Comparison of ENCODE assay signal across 16 cellular contexts in genomic region chr1:205985330-205986005, GRCh38. TPM values are rescaled to one million over a fixed set of nuclear protein-coding genes. Genes with fewer than 3 reads are reported as not detected.
A peak's percentile ranks its signal among the peaks of the same experiment; 100 is the strongest.
DNase-seq lines count a peak whose midpoint lies in the region; ATAC-seq and TF ChIP-seq lines count a peak whose summit lies in the region.
"Had no signal": no experiment of that assay in that cellular context is flagged by ENCODE, and none has a peak within 500 bp of the region (broad histone marks: within the 10 kb centered on the region; RNA-seq: fewer than 3 reads in every experiment).

No MANE protein-coding gene starts in this region.

- DNase-seq in Calu3 (peak; percentile 28), RWPE1 (ENCODE audit: low spot score) (no peak), esophagus squamous epithelium (lab: John Stamatoyannopoulos, UW) (no peak), sigmoid colon (peak; percentile 46), AML-193 (lab: John Stamatoyannopoulos, UW) (no peak), foreskin keratinocyte (no peak), NCI-H345 treated with DMSO at 0.1 percent for 48 hours (lab: John Stamatoyannopoulos, UW; ENCODE audit: unreplicated experiment) (no peak)
- DNase-seq in stimulated activated CD4-positive, alpha-beta T cell treated with anti-CD3 and anti-CD28 coated beads, Interleukin-4, amount 100 ng/mL, for 24 hours, result no peak
- DNase-seq: DMS153, H9, NCI-H146, NCI-H2107, NCI-H774, SHP77 had no signal

- H3K27me3 Mint-ChIP-seq in Calu3 (ENCODE audit: unreplicated experiment), result no peaks in the 10 kb centered on the region

- ATAC-seq in foreskin keratinocyte, result no peak

- WGBS in esophagus squamous epithelium, 2 donors, result 52 to 58% methylated on average over 5 to 9 of the region's 9 CpGs
- WGBS in sigmoid colon, 2 donors, result 77 to 85% methylated on average over 9 of the region's 9 CpGs

- H3K27ac ChIP-seq in RWPE1 (peak overlapping the region; percentile 95), esophagus squamous epithelium (peak overlapping the region in 3 of 4 donors; percentile 35 to 68 (median 63)), sigmoid colon (no peak overlapping the region), foreskin keratinocyte (no peak overlapping the region)
- H3K27ac ChIP-seq: BLaER1 had no signal

- H3K9me3 Mint-ChIP-seq in Calu3 (ENCODE audit: low read depth, unreplicated experiment), result peaks cover 6% of the 10 kb centered on the region
- H3K9me3 Mint-ChIP-seq: H9 had no signal

- H3K4me1 Mint-ChIP-seq in Calu3 (ENCODE audit: low read depth, unreplicated experiment), result peaks cover 35% of the 10 kb centered on the region

- H3K9me3 ChIP-seq in esophagus squamous epithelium (no peaks in the 10 kb centered on the region), sigmoid colon (no peaks in the 10 kb centered on the region)
- H3K9me3 ChIP-seq: BLaER1 had no signal

- H3K27me3 ChIP-seq in esophagus squamous epithelium (no peaks in the 10 kb centered on the region), sigmoid colon (no peaks in the 10 kb centered on the region), foreskin keratinocyte (no peaks in the 10 kb centered on the region)
- H3K27me3 ChIP-seq: BLaER1 had no signal

- H3K36me3 ChIP-seq in esophagus squamous epithelium (peaks cover 0 to 63% (median 3%) of the 10 kb centered on the region in 3 donors), sigmoid colon (no peaks in the 10 kb centered on the region)
- H3K36me3 ChIP-seq: BLaER1 had no signal

- TF ChIP-seq CTCF in Calu3 (IDR thresholded peaks at IDR 0.05; ENCODE audit: unreplicated experiment) (no peak), RWPE1 (conservative IDR thresholded peaks at IDR 0.05; ENCODE audit: low read depth) (no peak), esophagus squamous epithelium (IDR thresholded peaks at IDR 0.05) (no peak), sigmoid colon (IDR thresholded peaks at IDR 0.05) (no peak), foreskin keratinocyte (conservative IDR thresholded peaks at IDR 0.05) (no peak)

- H3K36me3 Mint-ChIP-seq in Calu3 (ENCODE audit: insufficient read depth, unreplicated experiment), result peaks cover 5% of the 10 kb centered on the region

- no peak for TF ChIP-seq POLR2A in esophagus squamous epithelium (IDR thresholded peaks at IDR 0.05)
- no peak for TF ChIP-seq POLR2A in sigmoid colon (IDR thresholded peaks at IDR 0.05)

- H3K4me1 ChIP-seq in esophagus squamous epithelium (peaks cover 12 to 64% (median 15%) of the 10 kb centered on the region in 3 donors), sigmoid colon (no peaks in the 10 kb centered on the region), foreskin keratinocyte (peaks cover 4% of the 10 kb centered on the region)

- TF ChIP-seq EP300 in sigmoid colon (IDR thresholded peaks at IDR 0.05), result no peak

- CTCF ChIA-PET in Calu3 (lab: Charles Lee), result interaction anchor here (0.6 to 2.7 kb wide), 14 partner anchors 8 to 194 kb away, joined by 3 to 24 read pairs (median 4); partner anchors contain the start of gene RAB7B
- CTCF ChIA-PET in RWPE1 (lab: Yijun Ruan, JAX), result interaction anchor here (0.5 to 12.2 kb wide), 9 partner anchors 8 to 441 kb away, joined by 3 to 406 read pairs (median 4); partner anchors contain the start of gene RAB7B

- no peak overlapping the region for H3K4me3 Mint-ChIP-seq in Calu3 (ENCODE audit: low read depth, unreplicated experiment)
- H3K4me3 Mint-ChIP-seq: H9 had no signal

- intact Hi-C loops in Calu3 (cut with micrococcal nuclease; ENCODE audit: unreplicated experiment) (loop anchor here (2.0 kb wide), 1 partner anchor 71 kb away; no protein-coding TSS in a partner anchor), esophagus squamous epithelium (cut with DNase I) (no loop called here), sigmoid colon (cut with DNase I) (no loop called here)

- POLR2A ChIA-PET in RWPE1 (lab: Yijun Ruan, JAX; ENCODE audit: low non-redundant PET), result interaction anchor here (1.3 to 2.2 kb wide), 2 partner anchors 15 to 18 kb away, joined by 5 to 6 read pairs; partner anchors contain the start of gene RAB7B

- peak overlapping the region; percentile 58 for H3K27ac Mint-ChIP-seq in Calu3 (ENCODE audit: unreplicated experiment)

- no peak overlapping the region for H3K4me3 ChIP-seq in esophagus squamous epithelium
- H3K4me3 ChIP-seq in sigmoid colon, result no peak overlapping the region
- H3K4me3 ChIP-seq: BLaER1 had no signal

- BruUV-seq in Calu3 (replicated peaks; lab: Mats Ljungman, UMichigan), result no TSS peak

RNA-seq across cellular contexts. Expression of gene RAB7B, which starts 17.7 kb away (rescaled TPM):
- total RNA-seq in Calu3 (2022) (1.1 and 1.3 TPM in 2 replicates), esophagus squamous epithelium (10 to 100 TPM; 15.8 to 24.2 (median 21.4) TPM), sigmoid colon (1 to 10 TPM in 3 of 4 donors, under 1 TPM in 1; 0.27 to 5.3 (median 2.0) TPM), foreskin keratinocyte (18.6 and 18.7 TPM in 2 replicates)
- polyA plus RNA-seq in sigmoid colon (1 to 10 TPM in 2 of 3 donors, under 1 TPM in 1; 0.69 to 2.1 (median 1.2) TPM), foreskin keratinocyte (20.2 and 22.0 TPM in 2 replicates)
- total RNA-seq: NCI-H460 had no signal

RNA-seq across cellular contexts. Expression of gene CTSE, which starts 38.2 kb away (rescaled TPM):
- 425 and 457 TPM in 2 replicates for total RNA-seq in Calu3 (2022)
- total RNA-seq in esophagus squamous epithelium, result under 1 TPM in 3 of 4 donors, not detected in 1; 0.32 to 0.48 (median 0.38) TPM
- not detected for total RNA-seq in sigmoid colon
- polyA plus RNA-seq in sigmoid colon, result 1 to 10 TPM; 4.4 to 9.0 (median 8.6) TPM
- total RNA-seq in foreskin keratinocyte, result 0.54 and 0.71 TPM in 2 replicates
- 0.35 and 0.66 TPM in 2 replicates for polyA plus RNA-seq in foreskin keratinocyte
- total RNA-seq: H9, NCI-H460 had no signal

RNA-seq across cellular contexts. Expression of gene SLC26A9, which starts 42.2 kb away (rescaled TPM):
- total RNA-seq in Calu3 (2022) (4.2 and 7.6 TPM in 2 replicates), esophagus squamous epithelium (10 to 100 TPM in 1 of 4 donors, under 1 TPM in 3; 0.19 to 22.8 (median 0.38) TPM), sigmoid colon (not detected), foreskin keratinocyte (not detected in 2 replicates)
- polyA plus RNA-seq in sigmoid colon (under 1 TPM in 1 of 3 donors, not detected in 2; 0.60 TPM), foreskin keratinocyte (not detected in 2 replicates)
- total RNA-seq: H9 had no signal

Comparison
In these comparisons a context has a peak if more than half of its experiments do, and no peak if none do; other contexts are left out.
1. DNase-seq: peak in Calu3 (single experiment) and sigmoid colon (single experiment); none in RWPE1 (single experiment), esophagus squamous epithelium (single experiment), AML-193 (0 of 2), foreskin keratinocyte (0 of 2), NCI-H345 treated with DMSO at 0.1 percent for 48 hours (single experiment) and stimulated activated CD4-positive, alpha-beta T cell treated with anti-CD3 and anti-CD28 coated beads, Interleukin-4, amount 100 ng/mL, for 24 hours (single experiment).
2. H3K27ac ChIP-seq: peak in RWPE1 (single experiment) and esophagus squamous epithelium (3 of 4); none in sigmoid colon (0 of 4) and foreskin keratinocyte (single experiment).
3. RNA of gene CTSE, which starts 38.2 kb away (total RNA-seq): 425 to 457 TPM in Calu3; 0.54 to 0.71 TPM in foreskin keratinocyte, 0.32 to 0.48 TPM in esophagus squamous epithelium and not detected in sigmoid colon; every median in the first group is over 100 times any median in the second.